ENCODE assay signal across 18 cellular contexts in genomic region chr2:234621120-234621519, GRCh38.
DNase-seq lines count a peak whose midpoint lies in the region; ATAC-seq, FAIRE-seq and TF ChIP-seq lines count a peak whose summit lies in the region.
"Had no signal": no experiment of that assay in that cellular context is flagged by ENCODE, and none has a peak within 500 bp of the region (broad histone marks: within the 10 kb centered on the region; RNA-seq: fewer than 3 reads in every experiment).

No MANE protein-coding gene starts in this region.

- no peak overlapping the region for H3K4me3 ChIP-seq in SJSA1
- H3K4me3 ChIP-seq in endothelial cell of umbilical vein (replicated peaks in 1 of 3; ENCODE audit: insufficient read depth in 1 of 3, low read depth in 1 of 3, low read length in 3 of 3) = no peak overlapping the region
- no peak overlapping the region for H3K4me3 ChIP-seq in brain microvascular endothelial cell (ENCODE audit: low read depth, low read length)
- H3K4me3 ChIP-seq: BLaER1, GM23248 had no signal

- no peak overlapping the region for H2AFZ ChIP-seq in endothelial cell of umbilical vein (ENCODE audit: low read depth, low read length)
- H2AFZ ChIP-seq: GM23248 had no signal

- H3K9me1 ChIP-seq in endothelial cell of umbilical vein (replicated peaks; ENCODE audit: control insufficient read depth, extremely low read depth, insufficient read depth, low read length) = no peaks in the 10 kb centered on the region

- H3K27me3 ChIP-seq in SJSA1 (replicated peaks) (no peaks in the 10 kb centered on the region), endothelial cell of umbilical vein (ENCODE audit: control insufficient read depth in 2 of 2, insufficient read depth in 2 of 2, low read length in 2 of 2) (peaks cover 36 to 39% of the 10 kb centered on the region in 2 experiments), brain microvascular endothelial cell (replicated peaks) (no peaks in the 10 kb centered on the region)
- H3K27me3 ChIP-seq: BLaER1 had no signal

- dilution Hi-C loops in endothelial cell of umbilical vein (cut with MboI; ENCODE audit: extremely low pct_ligation_motif_present, low sequenced_read_pairs) = no loop called here

- intact Hi-C loops in endothelial cell of umbilical vein (cut with micrococcal nuclease) = loop anchor here (1.0 to 5.0 kb wide), 5 partner anchors 70 to 486 kb away; no protein-coding TSS in a partner anchor

- H3K79me2 ChIP-seq in endothelial cell of umbilical vein (ENCODE audit: control insufficient read depth, insufficient read depth, low read length) = no peaks in the 10 kb centered on the region

- H3K36me3 ChIP-seq in SJSA1 = no peaks in the 10 kb centered on the region
- no peaks in the 10 kb centered on the region for H3K36me3 ChIP-seq in endothelial cell of umbilical vein (ENCODE audit: control insufficient read depth in 2 of 2, extremely low read depth in 1 of 2, insufficient read depth in 2 of 2, low read length in 2 of 2)
- H3K36me3 ChIP-seq in brain microvascular endothelial cell (replicated peaks) = no peaks in the 10 kb centered on the region
- H3K36me3 ChIP-seq: BLaER1 had no signal

- peak in 1 of 2 experiments; percentile 34 for DNase-seq in SJSA1 (ENCODE audit: low read depth in 1 of 2, low spot score in 2 of 2)
- peak; percentile 77 for DNase-seq in astrocyte of the hippocampus (ENCODE audit: low read depth, low spot score)
- peak; percentile 42 for DNase-seq in endothelial cell of umbilical vein (ENCODE audit: low read depth, low spot score)
- no peak for DNase-seq in brain microvascular endothelial cell
- DNase-seq: Caco-2; CD4-positive, CD25-positive, alpha-beta regulatory T cell; CD8-positive, alpha-beta T cell; DMS153; DND-41; GM23248; H9 had no signal

- TF ChIP-seq CTCF in endothelial cell of umbilical vein (IDR thresholded peaks at IDR 0.05; ENCODE audit: extremely low read depth in 1 of 2, insufficient read depth in 1 of 2, low read depth in 1 of 2, low read length in 2 of 2) = no peak
- TF ChIP-seq CTCF in brain microvascular endothelial cell (IDR thresholded peaks at IDR 0.05; ENCODE audit: low read depth, low read length, missing control alignments) = no peak

- no peak overlapping the region for H3K4me2 ChIP-seq in endothelial cell of umbilical vein (ENCODE audit: insufficient read depth, low read length)
- H3K4me2 ChIP-seq: BLaER1 had no signal

- peak; percentile 77 for FAIRE-seq in endothelial cell of umbilical vein (lab: Jason Lieb, UNC)
- FAIRE-seq: G401.6, GM12892 had no signal

- H3K27ac ChIP-seq in SJSA1 = peak overlapping the region; percentile 90
- H3K27ac ChIP-seq in endothelial cell of umbilical vein (ENCODE audit: insufficient read depth, low read depth, low read length) = no peak overlapping the region
- no peak overlapping the region for H3K27ac ChIP-seq in brain microvascular endothelial cell
- H3K27ac ChIP-seq: BLaER1, C4-2B, GM23248 had no signal

- in situ Hi-C loops in brain microvascular endothelial cell (cut with HindIII; ENCODE audit: low pct_ligation_motif_present, low sequenced_read_pairs) = no loop called here

- no peak overlapping the region for H3K9ac ChIP-seq in endothelial cell of umbilical vein (replicated peaks; ENCODE audit: extremely low read depth, insufficient read depth, low read length)
- H3K9ac ChIP-seq: BLaER1, GM23248 had no signal

- BruUV-seq in endothelial cell of umbilical vein (replicated peaks; lab: Mats Ljungman, UMichigan) = no TSS peak

- POLR2A ChIA-PET in endothelial cell of umbilical vein (lab: Charles Lee) = no interaction called here

- H3K9me3 ChIP-seq in SJSA1 (replicated peaks) (no peaks in the 10 kb centered on the region), endothelial cell of umbilical vein (replicated peaks; ENCODE audit: control insufficient read depth, insufficient read depth, low read length) (no peaks in the 10 kb centered on the region)
- H3K9me3 ChIP-seq: BLaER1, Caco-2 had no signal

- H3K4me1 ChIP-seq in SJSA1 (replicated peaks) = peaks cover 42% of the 10 kb centered on the region
- peaks cover 20% of the 10 kb centered on the region for H3K4me1 ChIP-seq in endothelial cell of umbilical vein (ENCODE audit: control insufficient read depth, extremely low read depth, insufficient read depth, low read length)
- H3K4me1 ChIP-seq: Caco-2 had no signal

- CTCF ChIA-PET in endothelial cell of umbilical vein (lab: Charles Lee) = interaction anchor here (1.2 to 2.0 kb wide), 4 partner anchors 59 to 496 kb away, joined by 5 to 7 read pairs (median 6); no protein-coding TSS in a partner anchor

- H4K20me1 ChIP-seq in endothelial cell of umbilical vein (replicated peaks; ENCODE audit: control insufficient read depth, extremely low read depth, insufficient read depth, low read length) = no peaks in the 10 kb centered on the region
- H4K20me1 ChIP-seq: BLaER1 had no signal

- no peak for TF ChIP-seq POLR2A in endothelial cell of umbilical vein (IDR thresholded peaks at IDR 0.05; ENCODE audit: low read depth, low read length)

- ATAC-seq in GM18868 (IDR thresholded peaks at IDR 0.05; ENCODE audit: unreplicated experiment) (no peak), GM21786 (IDR thresholded peaks at IDR 0.05; ENCODE audit: unreplicated experiment) (no peak)
- ATAC-seq: CD8-positive, alpha-beta T cell; HCT116 had no signal

TF ChIP-seq in endothelial cell of umbilical vein, 7 proteins besides CTCF, POLR2A, EP300 and RAD21:
- TF ChIP-seq GATA2 (IDR thresholded peaks at IDR 0.05; ENCODE audit: insufficient read depth, insufficient read length, low read depth, low read length) (no peak), POLR2AphosphoS5 (IDR thresholded peaks at IDR 0.05; ENCODE audit: insufficient read depth, low read depth, low read length) (no peak), MAX (IDR thresholded peaks at IDR 0.05; ENCODE audit: insufficient read depth, insufficient read length) (no peak), FOS (IDR thresholded peaks at IDR 0.05; ENCODE audit: borderline replicate concordance, insufficient read depth, low read length) (no peak)
